20 cellular contexts compared by ENCODE assay signal in the genomic region with DNA sequence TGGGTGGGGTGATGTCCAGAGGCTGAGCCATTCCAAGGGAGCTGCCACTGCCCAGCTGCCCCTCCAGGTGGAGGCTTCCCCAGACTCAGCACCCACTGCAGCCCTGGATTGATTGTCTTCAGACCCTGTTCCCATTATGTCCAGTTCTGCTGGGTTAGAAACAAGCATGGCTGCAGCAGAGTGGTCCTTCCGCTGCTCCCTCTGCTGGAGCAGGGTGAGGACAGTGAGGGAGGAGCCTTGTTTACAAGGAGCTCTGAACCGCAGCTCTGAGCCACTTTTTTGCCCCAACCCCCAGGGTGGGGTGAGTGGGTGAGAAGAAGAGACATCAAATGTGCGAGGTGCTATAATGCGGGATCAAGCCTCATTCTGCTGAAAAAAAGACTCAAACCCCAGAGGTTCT. TPM values are rescaled to one million over a fixed set of nuclear protein-coding genes. Genes with fewer than 3 reads are reported as not detected.
DNase-seq lines count a peak whose midpoint lies in the region; ATAC-seq and TF ChIP-seq lines count a peak whose summit lies in the region.
"Had no signal": no experiment of that assay in that cellular context is flagged by ENCODE, and none has a peak within 500 bp of the region (broad histone marks: within the 10 kb centered on the region; RNA-seq: fewer than 3 reads in every experiment).

No MANE protein-coding gene starts in this region.

- H3K4me1 ChIP-seq in heart left ventricle (peaks cover 0 to 43% (median 9%) of the 10 kb centered on the region in 12 donors), skeletal muscle satellite cell (ENCODE audit: control insufficient read depth, insufficient read depth, low read length) (peaks cover 9% of the 10 kb centered on the region)
- H3K4me1 ChIP-seq: psoas muscle had no signal

- DNase-seq in heart left ventricle (peak in 1 of 5 donors; percentile 33), left ventricle myocardium superior (no peak), foreskin fibroblast (no peak), NCI-H526 (lab: John Stamatoyannopoulos, UW) (no peak), omental fat pad (ENCODE audit: low spot score) (no peak)
- DNase-seq: activated CD8-positive, alpha-beta T cell treated with anti-CD3 and anti-CD28 coated beads, Interleukin-2, amount 10 ng/mL, durations not matched to agents 7 days and 5 days; activated naive CD4-positive, alpha-beta T cell; cerebellar nuclear complex; EL; NCI-H226; psoas muscle; stimulated activated CD4-positive, alpha-beta T cell treated with anti-CD3 and anti-CD28 coated beads, Interleukin-4, amount 100 ng/mL, for 1 hour; T-helper 9 cell had no signal

- TF ChIP-seq CTCF in heart left ventricle (IDR thresholded peaks at IDR 0.05) = peak in 6 of 12 donors; percentile 13 to 39 (median 28)
- peak; percentile 23 for TF ChIP-seq CTCF in foreskin fibroblast (IDR thresholded peaks at IDR 0.05; ENCODE audit: low read depth, low read length)
- no peak for TF ChIP-seq CTCF in omental fat pad (IDR thresholded peaks at IDR 0.05)

- 34 to 56% (median 38%) methylated on average over 4 of the region's 4 CpGs for WGBS in heart left ventricle, 4 donors

- H3K9me3 ChIP-seq in heart left ventricle (no peaks in the 10 kb centered on the region), skeletal muscle satellite cell (replicated peaks; ENCODE audit: low read length) (no peaks in the 10 kb centered on the region)
- H3K9me3 ChIP-seq: psoas muscle had no signal

- peak overlapping the region; percentile 79 to 99 (median 96) for H3K27ac ChIP-seq in heart left ventricle
- H3K27ac ChIP-seq: psoas muscle, RWPE1 had no signal

- peak overlapping the region; percentile 70 for H3K4me2 ChIP-seq in skeletal muscle satellite cell (ENCODE audit: low read length)

- no peak for TF ChIP-seq POLR2A in heart left ventricle (IDR thresholded peaks at IDR 0.05)

- intact Hi-C loops in heart left ventricle (cut with DNase I) = no loop called here
- intact Hi-C loops in left ventricle myocardium superior (cut with micrococcal nuclease) = no loop called here

- ATAC-seq in heart left ventricle (peak in 1 of 4 donors; percentile 1), left ventricle myocardium superior (no peak), SK-N-SH treated with all-trans-retinoic acid at 6 μM for 48 hours (peak; percentile 13; the same call in 1 of the 3 replicates), GM19397 (IDR thresholded peaks at IDR 0.05; ENCODE audit: unreplicated experiment) (no peak), omental fat pad (ENCODE audit: low FRiP score) (no peak)
- ATAC-seq: activated CD8-positive, alpha-beta T cell treated with anti-CD3 and anti-CD28 coated beads, Interleukin-2, amount 10 ng/mL, durations not matched to agents 7 days and 5 days; psoas muscle; stimulated activated effector memory CD8-positive, alpha-beta T cell treated with anti-CD3 and anti-CD28 coated beads, Interleukin-12 subunit alpha, Interleukin-12 subunit beta, amount 100 ng/mL, for 72 hours had no signal

- H3K36me3 ChIP-seq in heart left ventricle (peaks cover 0 to 43% (median 9%) of the 10 kb centered on the region in 9 donors), skeletal muscle satellite cell (ENCODE audit: insufficient read depth, low read length) (no peaks in the 10 kb centered on the region)

- H3K27me3 ChIP-seq in heart left ventricle = no peaks in the 10 kb centered on the region
- peaks cover 40% of the 10 kb centered on the region for H3K27me3 ChIP-seq in skeletal muscle satellite cell (ENCODE audit: control insufficient read depth, insufficient read depth, low read length)

- H3K9ac ChIP-seq in skeletal muscle satellite cell (ENCODE audit: low read depth, low read length) = no peak overlapping the region

- peak overlapping the region; percentile 42 to 76 (median 67) for H3K4me3 ChIP-seq in heart left ventricle
- no peak overlapping the region for H3K4me3 ChIP-seq in foreskin fibroblast (ENCODE audit: low read depth in 1 of 2, low read length in 2 of 2)
- peak overlapping the region; percentile 61 for H3K4me3 ChIP-seq in skeletal muscle satellite cell (ENCODE audit: low read length)
- H3K4me3 ChIP-seq: psoas muscle had no signal

TF ChIP-seq in SK-N-SH treated with all-trans-retinoic acid at 6 μM for 48 hours, 23 proteins besides CTCF, POLR2A, EP300 and RAD21 (continues in another document):
- no peak for TF ChIP-seq GLIS3 (CRISPR knock-in tag; IDR thresholded peaks at IDR 0.05)
- TF ChIP-seq, protein P1, sequence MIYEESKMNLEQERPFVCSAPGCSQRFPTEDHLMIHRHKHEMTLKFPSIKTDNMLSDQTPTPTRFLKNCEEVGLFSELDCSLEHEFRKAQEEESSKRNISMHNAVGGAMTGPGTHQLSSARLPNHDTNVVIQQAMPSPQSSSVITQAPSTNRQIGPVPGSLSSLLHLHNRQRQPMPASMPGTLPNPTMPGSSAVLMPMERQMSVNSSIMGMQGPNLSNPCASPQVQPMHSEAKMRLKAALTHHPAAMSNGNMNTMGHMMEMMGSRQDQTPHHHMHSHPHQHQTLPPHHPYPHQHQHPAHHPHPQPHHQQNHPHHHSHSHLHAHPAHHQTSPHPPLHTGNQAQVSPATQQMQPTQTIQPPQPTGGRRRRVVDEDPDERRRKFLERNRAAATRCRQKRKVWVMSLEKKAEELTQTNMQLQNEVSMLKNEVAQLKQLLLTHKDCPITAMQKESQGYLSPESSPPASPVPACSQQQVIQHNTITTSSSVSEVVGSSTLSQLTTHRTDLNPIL (CRISPR knock-in tag; IDR thresholded peaks at IDR 0.05; ENCODE audit: low read depth) = no peak
- no peak for TF ChIP-seq RARB (CRISPR knock-in tag; IDR thresholded peaks at IDR 0.05)
- TF ChIP-seq TOX (CRISPR knock-in tag; IDR thresholded peaks at IDR 0.05; ENCODE audit: borderline replicate concordance) = no peak
- TF ChIP-seq, protein P2, sequence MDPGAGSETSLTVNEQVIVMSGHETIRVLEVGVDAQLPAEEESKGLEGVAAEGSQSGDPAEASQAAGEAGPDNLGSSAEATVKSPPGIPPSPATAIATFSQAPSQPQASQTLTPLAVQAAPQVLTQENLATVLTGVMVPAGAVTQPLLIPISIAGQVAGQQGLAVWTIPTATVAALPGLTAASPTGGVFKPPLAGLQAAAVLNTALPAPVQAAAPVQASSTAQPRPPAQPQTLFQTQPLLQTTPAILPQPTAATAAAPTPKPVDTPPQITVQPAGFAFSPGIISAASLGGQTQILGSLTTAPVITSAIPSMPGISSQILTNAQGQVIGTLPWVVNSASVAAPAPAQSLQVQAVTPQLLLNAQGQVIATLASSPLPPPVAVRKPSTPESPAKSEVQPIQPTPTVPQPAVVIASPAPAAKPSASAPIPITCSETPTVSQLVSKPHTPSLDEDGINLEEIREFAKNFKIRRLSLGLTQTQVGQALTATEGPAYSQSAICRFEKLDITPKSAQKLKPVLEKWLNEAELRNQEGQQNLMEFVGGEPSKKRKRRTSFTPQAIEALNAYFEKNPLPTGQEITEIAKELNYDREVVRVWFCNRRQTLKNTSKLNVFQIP (CRISPR knock-in tag; IDR thresholded peaks at IDR 0.05; ENCODE audit: borderline replicate concordance, low read depth) = no peak
- TF ChIP-seq, protein P3, sequence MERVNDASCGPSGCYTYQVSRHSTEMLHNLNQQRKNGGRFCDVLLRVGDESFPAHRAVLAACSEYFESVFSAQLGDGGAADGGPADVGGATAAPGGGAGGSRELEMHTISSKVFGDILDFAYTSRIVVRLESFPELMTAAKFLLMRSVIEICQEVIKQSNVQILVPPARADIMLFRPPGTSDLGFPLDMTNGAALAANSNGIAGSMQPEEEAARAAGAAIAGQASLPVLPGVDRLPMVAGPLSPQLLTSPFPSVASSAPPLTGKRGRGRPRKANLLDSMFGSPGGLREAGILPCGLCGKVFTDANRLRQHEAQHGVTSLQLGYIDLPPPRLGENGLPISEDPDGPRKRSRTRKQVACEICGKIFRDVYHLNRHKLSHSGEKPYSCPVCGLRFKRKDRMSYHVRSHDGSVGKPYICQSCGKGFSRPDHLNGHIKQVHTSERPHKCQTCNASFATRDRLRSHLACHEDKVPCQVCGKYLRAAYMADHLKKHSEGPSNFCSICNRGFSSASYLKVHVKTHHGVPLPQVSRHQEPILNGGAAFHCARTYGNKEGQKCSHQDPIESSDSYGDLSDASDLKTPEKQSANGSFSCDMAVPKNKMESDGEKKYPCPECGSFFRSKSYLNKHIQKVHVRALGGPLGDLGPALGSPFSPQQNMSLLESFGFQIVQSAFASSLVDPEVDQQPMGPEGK (CRISPR knock-in tag; IDR thresholded peaks at IDR 0.05; ENCODE audit: borderline replicate concordance) = no peak
- no peak for TF ChIP-seq ZFP3 (CRISPR knock-in tag; IDR thresholded peaks at IDR 0.05)
- TF ChIP-seq ARNTL (CRISPR knock-in tag; IDR thresholded peaks at IDR 0.05; ENCODE audit: borderline replicate concordance, low read depth) = no peak
- TF ChIP-seq ZNF70 (CRISPR knock-in tag; IDR thresholded peaks at IDR 0.05) = no peak
- TF ChIP-seq CSDC2 (CRISPR knock-in tag; IDR thresholded peaks at IDR 0.05) = no peak
- TF ChIP-seq ESRRG (CRISPR knock-in tag; IDR thresholded peaks at IDR 0.05) = no peak

RNA-seq across cellular contexts. Expression of a gene that starts 2.3 kb away (rescaled TPM):
- total RNA-seq in heart left ventricle (1,000 to 10,000 TPM; 5,987 to 9,948 (median 7,621) TPM), left ventricle myocardium superior (10,350 TPM), omental fat pad (1 to 10 TPM in 3 of 4 donors, not detected in 1; 2.0 to 2.4 (median 2.1) TPM)
- over 10,000 TPM in 1 of 2 donors, 1,000 to 10,000 TPM in 1; 9,964 to 28,496 TPM for polyA plus RNA-seq in heart left ventricle
- total RNA-seq in skeletal muscle satellite cell (2012; rRNA removed) = 1.3 and 38.2 TPM in 2 replicates
- total RNA-seq: activated CD8-positive, alpha-beta T cell treated with anti-CD3 and anti-CD28 coated beads, Interleukin-2, amount 10 ng/mL, durations not matched to agents 7 days and 5 days had no signal

RNA-seq across cellular contexts. Expression of a gene that starts 24.0 kb away (rescaled TPM):
- 10 to 100 TPM in 2 of 9 donors, 1 to 10 TPM in 7; 2.0 to 99.2 (median 6.4) TPM for total RNA-seq in heart left ventricle
- polyA plus RNA-seq in heart left ventricle = 10 to 100 TPM in 1 of 2 donors, 1 to 10 TPM in 1; 6.9 to 49.3 TPM
- total RNA-seq in left ventricle myocardium superior = 2.2 TPM
- total RNA-seq in skeletal muscle satellite cell (2012; rRNA removed) = 0.22 and 0.51 TPM in 2 replicates
- under 1 TPM in 3 of 4 donors, not detected in 1; 0.19 to 0.48 (median 0.25) TPM for total RNA-seq in omental fat pad
- total RNA-seq: activated CD8-positive, alpha-beta T cell treated with anti-CD3 and anti-CD28 coated beads, Interleukin-2, amount 10 ng/mL, durations not matched to agents 7 days and 5 days; mononuclear cell had no signal

RNA-seq across cellular contexts. Expression of a gene that starts 46.4 kb away (rescaled TPM):
- total RNA-seq in heart left ventricle = 10 to 100 TPM in 3 of 9 donors, 1 to 10 TPM in 6; 1.6 to 64.5 (median 8.1) TPM
- 10 to 100 TPM; 25.0 to 27.9 TPM for polyA plus RNA-seq in heart left ventricle
- total RNA-seq in left ventricle myocardium superior = 1.1 TPM
- total RNA-seq in skeletal muscle satellite cell (2012; rRNA removed) = 1.3 and 175 TPM in 2 replicates
- total RNA-seq in omental fat pad = under 1 TPM in 1 of 4 donors, not detected in 3; 0.09 TPM
- total RNA-seq: activated CD8-positive, alpha-beta T cell treated with anti-CD3 and anti-CD28 coated beads, Interleukin-2, amount 10 ng/mL, durations not matched to agents 7 days and 5 days; esophagus mucosa; mononuclear cell had no signal

Comparison
In these comparisons a context has a peak if more than half of its experiments do, and no peak if none do; other contexts are left out.
1. H3K4me3 ChIP-seq: peak in heart left ventricle (12 of 12) and skeletal muscle satellite cell (single experiment); none in foreskin fibroblast (0 of 2).
2. RNA of a gene that starts 2.3 kb away (total RNA-seq): 10,350 TPM in left ventricle myocardium superior (single experiment) and 5,987 to 9,948 TPM in heart left ventricle; 2.0 to 2.4 TPM in omental fat pad; every median in the first group is over 1,000 times any median in the second.